In the genomic region with DNA sequence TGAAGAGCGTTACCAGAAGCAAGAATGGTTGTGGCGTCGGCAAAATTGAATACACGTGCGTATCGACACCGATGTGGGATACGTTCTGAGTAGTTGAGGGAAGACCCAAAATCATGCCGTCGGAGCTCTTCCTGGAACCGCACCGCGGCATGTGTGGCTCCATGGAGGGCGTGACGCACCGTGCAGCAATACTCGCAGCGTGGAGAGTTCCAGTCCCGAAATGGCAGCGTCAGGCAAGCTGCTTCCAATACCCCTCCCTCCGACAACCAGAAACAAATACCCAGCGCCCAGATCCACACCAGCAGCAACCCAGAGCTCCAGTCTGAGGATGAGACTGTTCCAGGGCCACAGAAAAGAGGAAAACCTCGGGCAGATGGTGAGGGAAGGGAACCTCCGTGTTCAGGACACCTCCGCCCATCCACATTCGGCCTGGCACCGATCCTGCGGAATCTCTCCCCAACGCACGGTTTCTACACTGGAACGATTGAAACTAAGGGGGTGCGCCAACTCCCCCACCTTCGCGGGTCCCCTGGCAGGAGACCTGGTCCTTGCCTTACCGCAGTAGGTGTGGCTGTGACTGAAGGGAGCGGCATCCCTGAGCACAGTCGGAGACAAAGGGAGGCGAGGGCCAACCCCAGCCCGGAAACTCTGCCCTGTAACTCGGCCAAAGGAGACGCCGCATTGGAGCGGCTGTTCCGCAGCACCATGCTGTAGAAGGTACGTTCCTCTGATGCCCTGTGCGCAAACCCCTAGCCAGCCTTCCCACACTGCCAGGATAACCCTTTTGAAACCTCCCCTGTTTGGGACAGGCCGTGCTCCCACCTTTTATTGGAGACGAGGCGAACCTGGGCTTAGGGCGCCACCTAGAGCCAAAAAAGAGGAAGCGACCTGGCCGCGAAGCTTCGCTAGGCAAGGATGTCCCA, we compare ENCODE assay signal across 8 cellular contexts. TPM values are rescaled to one million over a fixed set of nuclear protein-coding genes. Genes with fewer than 3 reads are reported as not detected.
DNase-seq lines count a peak whose midpoint lies in the region; ATAC-seq and TF ChIP-seq lines count a peak whose summit lies in the region.

No MANE protein-coding gene starts in this region.

- H3K9me3 Mint-ChIP-seq in WTC11: no peaks in the 10 kb centered on the region

- peak overlapping the region; percentile 27 for H3K9ac ChIP-seq in HUES6 (ENCODE audit: low read length)

- POLR2A ChIA-PET in WTC11 (lab: Charles Lee): interaction anchor here (0.5 kb wide), 1 partner anchor 120 kb away, joined by 4 read pairs; no protein-coding TSS in a partner anchor

- CTCF ChIA-PET in WTC11 (lab: Charles Lee): interaction anchor here (0.6 to 3.6 kb wide), 72 partner anchors 9 to 1266 kb away, joined by 3 to 55 read pairs (median 3); a partner anchor contains a TSS

- H3K4me3 ChIP-seq in GM06990 (replicated peaks; ENCODE audit: low read depth, low read length): no peak overlapping the region
- H3K4me3 ChIP-seq in HUES6 (ENCODE audit: low read depth, low read length): peak overlapping the region; percentile 55
- H3K4me3 ChIP-seq in coronary artery: peak overlapping the region; percentile 73
- H3K4me3 ChIP-seq in left lung: peak overlapping the region; percentile 21 to 30

- ATAC-seq in WTC11 (peak; percentile 77), left lung (peak; percentile 91), GM18870 (IDR thresholded peaks at IDR 0.05; ENCODE audit: unreplicated experiment) (no peak), HG03039 (IDR thresholded peaks at IDR 0.05; ENCODE audit: unreplicated experiment) (no peak)

- H3K27me3 Mint-ChIP-seq in WTC11 (ENCODE audit: low read depth): peaks cover 32% of the 10 kb centered on the region

- peak overlapping the region; percentile 76 for H3K4me3 Mint-ChIP-seq in WTC11

- H3K27ac Mint-ChIP-seq in WTC11: no peak overlapping the region

- DNase-seq in GM06990 (ENCODE audit: extremely low read depth, insufficient read length) (no peak), WTC11 (ENCODE audit: low spot score) (peak; percentile 80), coronary artery (ENCODE audit: low spot score) (no peak), left lung (peak; percentile 57 to 79)
- peak; percentile 45 for DNase-seq in stimulated activated CD4-positive, alpha-beta T cell treated with anti-CD3 and anti-CD28 coated beads, Interleukin-4, amount 100 ng/mL, for 1 hour

- H3K4me1 Mint-ChIP-seq in WTC11: peaks cover 10% of the 10 kb centered on the region

- H3K27ac ChIP-seq in HUES6 (ENCODE audit: low read depth, low read length) (no peak overlapping the region), coronary artery (no peak overlapping the region), left lung (no peak overlapping the region)

- H3K36me3 ChIP-seq in GM06990 (ENCODE audit: control insufficient read depth, insufficient read depth, low read length): no peaks in the 10 kb centered on the region
- no peaks in the 10 kb centered on the region for H3K36me3 ChIP-seq in HUES6 (ENCODE audit: control insufficient read depth, insufficient read depth, low read length)
- H3K36me3 ChIP-seq in left lung: no peaks in the 10 kb centered on the region

- H3K27me3 ChIP-seq in GM06990 (replicated peaks; ENCODE audit: control insufficient read depth, insufficient read depth, low read length) (no peaks in the 10 kb centered on the region; the same call in 1 of the 2 replicates), HUES6 (ENCODE audit: control insufficient read depth, insufficient read depth, low read length) (peaks cover 25% of the 10 kb centered on the region), left lung (peaks cover 0 to 32% of the 10 kb centered on the region in 2 donors)

- H3K36me3 Mint-ChIP-seq in WTC11: no peaks in the 10 kb centered on the region

- TF ChIP-seq CTCF in GM06990 (IDR thresholded peaks at IDR 0.05; ENCODE audit: insufficient read depth, low read length, poor library complexity, severe bottlenecking): peak; percentile 88
- TF ChIP-seq CTCF in WTC11 (IDR thresholded peaks at IDR 0.05): peak; percentile 87
- TF ChIP-seq CTCF in coronary artery (IDR thresholded peaks at IDR 0.05): peak; percentile 86
- peak; percentile 68 to 87 for TF ChIP-seq CTCF in left lung (IDR thresholded peaks at IDR 0.05)

- H3K9me3 ChIP-seq in HUES6 (ENCODE audit: control insufficient read depth, insufficient read depth, low read depth, low read length) (no peaks in the 10 kb centered on the region), left lung (no peaks in the 10 kb centered on the region)

- intact Hi-C loops in left lung (cut with DNase I): loop anchor here in 1 of 2 donors (5.0 kb wide), 1 partner anchor 575 kb away; no protein-coding TSS in a partner anchor

- H3K4me1 ChIP-seq in HUES6 (ENCODE audit: control insufficient read depth, insufficient read depth, low read length) (peaks cover 9% of the 10 kb centered on the region; the same call in 1 of the 2 replicates), left lung (peaks cover 0 to 6% of the 10 kb centered on the region in 2 donors)

TF ChIP-seq in WTC11, 78 proteins besides CTCF, POLR2A, EP300 and RAD21 (continues in another document):
- TF ChIP-seq ETV6 (CRISPR knock-in tag; IDR thresholded peaks at IDR 0.05) (peak; percentile 22; the same call in 1 of the 2 replicates), MXD4 (CRISPR knock-in tag; IDR thresholded peaks at IDR 0.05; ENCODE audit: borderline replicate concordance) (no peak), KAT7 (CRISPR knock-in tag; IDR thresholded peaks at IDR 0.05; ENCODE audit: borderline replicate concordance) (no peak), JUN (CRISPR knock-in tag; IDR thresholded peaks at IDR 0.05) (no peak)
- TF ChIP-seq, protein P1, sequence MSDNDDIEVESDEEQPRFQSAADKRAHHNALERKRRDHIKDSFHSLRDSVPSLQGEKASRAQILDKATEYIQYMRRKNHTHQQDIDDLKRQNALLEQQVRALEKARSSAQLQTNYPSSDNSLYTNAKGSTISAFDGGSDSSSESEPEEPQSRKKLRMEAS (CRISPR knock-in tag; IDR thresholded peaks at IDR 0.05): peak; percentile 40; the same call in 1 of the 2 replicates
- TF ChIP-seq, protein P2, sequence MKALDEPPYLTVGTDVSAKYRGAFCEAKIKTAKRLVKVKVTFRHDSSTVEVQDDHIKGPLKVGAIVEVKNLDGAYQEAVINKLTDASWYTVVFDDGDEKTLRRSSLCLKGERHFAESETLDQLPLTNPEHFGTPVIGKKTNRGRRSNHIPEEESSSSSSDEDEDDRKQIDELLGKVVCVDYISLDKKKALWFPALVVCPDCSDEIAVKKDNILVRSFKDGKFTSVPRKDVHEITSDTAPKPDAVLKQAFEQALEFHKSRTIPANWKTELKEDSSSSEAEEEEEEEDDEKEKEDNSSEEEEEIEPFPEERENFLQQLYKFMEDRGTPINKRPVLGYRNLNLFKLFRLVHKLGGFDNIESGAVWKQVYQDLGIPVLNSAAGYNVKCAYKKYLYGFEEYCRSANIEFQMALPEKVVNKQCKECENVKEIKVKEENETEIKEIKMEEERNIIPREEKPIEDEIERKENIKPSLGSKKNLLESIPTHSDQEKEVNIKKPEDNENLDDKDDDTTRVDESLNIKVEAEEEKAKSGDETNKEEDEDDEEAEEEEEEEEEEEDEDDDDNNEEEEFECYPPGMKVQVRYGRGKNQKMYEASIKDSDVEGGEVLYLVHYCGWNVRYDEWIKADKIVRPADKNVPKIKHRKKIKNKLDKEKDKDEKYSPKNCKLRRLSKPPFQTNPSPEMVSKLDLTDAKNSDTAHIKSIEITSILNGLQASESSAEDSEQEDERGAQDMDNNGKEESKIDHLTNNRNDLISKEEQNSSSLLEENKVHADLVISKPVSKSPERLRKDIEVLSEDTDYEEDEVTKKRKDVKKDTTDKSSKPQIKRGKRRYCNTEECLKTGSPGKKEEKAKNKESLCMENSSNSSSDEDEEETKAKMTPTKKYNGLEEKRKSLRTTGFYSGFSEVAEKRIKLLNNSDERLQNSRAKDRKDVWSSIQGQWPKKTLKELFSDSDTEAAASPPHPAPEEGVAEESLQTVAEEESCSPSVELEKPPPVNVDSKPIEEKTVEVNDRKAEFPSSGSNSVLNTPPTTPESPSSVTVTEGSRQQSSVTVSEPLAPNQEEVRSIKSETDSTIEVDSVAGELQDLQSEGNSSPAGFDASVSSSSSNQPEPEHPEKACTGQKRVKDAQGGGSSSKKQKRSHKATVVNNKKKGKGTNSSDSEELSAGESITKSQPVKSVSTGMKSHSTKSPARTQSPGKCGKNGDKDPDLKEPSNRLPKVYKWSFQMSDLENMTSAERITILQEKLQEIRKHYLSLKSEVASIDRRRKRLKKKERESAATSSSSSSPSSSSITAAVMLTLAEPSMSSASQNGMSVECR (CRISPR knock-in tag; IDR thresholded peaks at IDR 0.05; ENCODE audit: borderline replicate concordance): no peak
- TF ChIP-seq, protein P3, sequence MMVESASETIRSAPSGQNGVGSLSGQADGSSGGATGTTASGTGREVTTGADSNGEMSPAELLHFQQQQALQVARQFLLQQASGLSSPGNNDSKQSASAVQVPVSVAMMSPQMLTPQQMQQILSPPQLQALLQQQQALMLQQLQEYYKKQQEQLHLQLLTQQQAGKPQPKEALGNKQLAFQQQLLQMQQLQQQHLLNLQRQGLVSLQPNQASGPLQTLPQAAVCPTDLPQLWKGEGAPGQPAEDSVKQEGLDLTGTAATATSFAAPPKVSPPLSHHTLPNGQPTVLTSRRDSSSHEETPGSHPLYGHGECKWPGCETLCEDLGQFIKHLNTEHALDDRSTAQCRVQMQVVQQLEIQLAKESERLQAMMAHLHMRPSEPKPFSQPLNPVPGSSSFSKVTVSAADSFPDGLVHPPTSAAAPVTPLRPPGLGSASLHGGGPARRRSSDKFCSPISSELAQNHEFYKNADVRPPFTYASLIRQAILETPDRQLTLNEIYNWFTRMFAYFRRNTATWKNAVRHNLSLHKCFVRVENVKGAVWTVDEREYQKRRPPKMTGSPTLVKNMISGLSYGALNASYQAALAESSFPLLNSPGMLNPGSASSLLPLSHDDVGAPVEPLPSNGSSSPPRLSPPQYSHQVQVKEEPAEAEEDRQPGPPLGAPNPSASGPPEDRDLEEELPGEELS (CRISPR knock-in tag; IDR thresholded peaks at IDR 0.05): 0 out of 2 replicates have a peak, but pooled peaks have one; percentile 37

RNA-seq across cellular contexts. Expression of a gene that starts 28.3 kb away (rescaled TPM):
- 0.14 to 0.24 TPM (median 0.14 TPM) in 3 replicates for total RNA-seq in WTC11 (2021)
- total RNA-seq in left lung: not detected

Comparison
In these comparisons a context has a peak if more than half of its experiments do, and no peak if none do; other contexts are left out.
1. DNase-seq: peak in WTC11 (single experiment), left lung (2 of 2) and stimulated activated CD4-positive, alpha-beta T cell treated with anti-CD3 and anti-CD28 coated beads, Interleukin-4, amount 100 ng/mL, for 1 hour (single experiment); none in GM06990 (single experiment) and coronary artery (single experiment).
2. ATAC-seq: peak in WTC11 (single experiment) and left lung (single experiment); none in GM18870 (single experiment) and HG03039 (single experiment).
3. Peak in every context shown above with its lines, with median percentiles within 50 percentile points of each other: CTCF ChIP-seq.